ENCODE assay signal across 8 cellular contexts in the genomic region with DNA sequence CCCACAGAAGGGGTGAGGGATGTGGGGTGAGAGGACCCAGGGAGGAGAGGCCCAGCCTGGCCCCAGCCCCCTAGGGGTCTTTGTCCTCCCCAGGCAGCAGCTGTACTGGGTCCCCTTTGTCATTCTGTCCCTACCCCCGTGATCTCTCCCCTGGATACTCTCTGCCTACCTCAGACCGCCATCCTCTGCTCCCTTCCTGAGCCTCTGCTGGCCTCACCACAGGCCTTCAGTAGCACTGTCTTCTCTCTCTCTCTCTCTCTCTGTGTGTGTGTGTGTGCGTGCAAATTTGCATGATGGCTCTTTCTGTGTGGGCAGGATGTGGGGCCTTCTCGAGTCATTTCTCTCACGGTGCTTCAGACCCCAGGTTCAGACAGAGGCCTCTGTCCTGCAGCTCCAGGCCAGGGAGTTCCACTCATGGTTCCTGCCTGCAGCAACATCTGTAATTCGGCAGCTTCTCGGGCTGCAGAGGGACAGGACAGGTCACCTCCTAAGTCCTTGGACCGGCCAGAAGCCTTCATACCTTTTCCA. TPM values are rescaled to one million over a fixed set of nuclear protein-coding genes. Genes with fewer than 3 reads are reported as not detected.
DNase-seq lines count a peak whose midpoint lies in the region; ATAC-seq and TF ChIP-seq lines count a peak whose summit lies in the region.

No MANE protein-coding gene starts in this region.

- TF ChIP-seq CTCF in suprapubic skin (IDR thresholded peaks at IDR 0.05) (no peak), omental fat pad (IDR thresholded peaks at IDR 0.05) (no peak)

- no peaks in the 10 kb centered on the region for H3K36me3 ChIP-seq in suprapubic skin

- H3K4me1 ChIP-seq in suprapubic skin: peaks cover 5% of the 10 kb centered on the region

- H3K4me3 Mint-ChIP-seq in immature natural killer cell: peak overlapping the region; percentile 91 to 98 (median 94)

- peak; percentile 43 for DNase-seq in activated CD4-positive, CD25-positive, alpha-beta regulatory T cell treated with anti-CD3 and anti-CD28 coated beads, Interleukin-2, amount 50 U/mL, for 16 hours (ENCODE audit: low read depth, low spot score)
- DNase-seq in immature natural killer cell (peak; percentile 85 to 87 (median 86)), suprapubic skin (ENCODE audit: low spot score in 2 of 2) (peak in 1 of 2 donors; percentile 60), glomerular visceral epithelial cell (ENCODE audit: extremely low spot score) (no peak), omental fat pad (ENCODE audit: low spot score) (no peak), NCI-H1048 (lab: John Stamatoyannopoulos, UW) (no peak)

- peaks cover 82 to 84% of the 10 kb centered on the region in 2 donors for H3K4me1 Mint-ChIP-seq in immature natural killer cell

- peaks cover 13 to 29% (median 23%) of the 10 kb centered on the region in 3 donors for H3K27me3 Mint-ChIP-seq in immature natural killer cell (ENCODE audit: low read depth in 3 of 3)

- H3K27me3 ChIP-seq in suprapubic skin: no peaks in the 10 kb centered on the region

- ATAC-seq in GM19324 (IDR thresholded peaks at IDR 0.05; ENCODE audit: low FRiP score, unreplicated experiment): peak; percentile 58
- ATAC-seq in HG03103 (IDR thresholded peaks at IDR 0.05; ENCODE audit: low read depth, unreplicated experiment): peak; percentile 67
- no peak for ATAC-seq in omental fat pad (ENCODE audit: low FRiP score)

- no peak for TF ChIP-seq POLR2A in suprapubic skin (IDR thresholded peaks at IDR 0.05)

- peaks cover 0 to 6% (median 0%) of the 10 kb centered on the region in 6 donors for H3K9me3 Mint-ChIP-seq in immature natural killer cell

- WGBS in suprapubic skin: 72% methylated on average over 8 of the region's 8 CpGs

- H3K36me3 Mint-ChIP-seq in immature natural killer cell: peaks cover 8 to 16% (median 11%) of the 10 kb centered on the region in 3 donors

- H3K27ac ChIP-seq in suprapubic skin: no peak overlapping the region

- no peaks in the 10 kb centered on the region for H3K9me3 ChIP-seq in suprapubic skin

- no peak for TF ChIP-seq EP300 in suprapubic skin (IDR thresholded peaks at IDR 0.05)

- H3K4me3 ChIP-seq in suprapubic skin: peak overlapping the region; percentile 33

- peak overlapping the region; percentile 94 to 98 (median 97) for H3K27ac Mint-ChIP-seq in immature natural killer cell

RNA-seq across cellular contexts. Expression of gene PSD4, which starts 1.4 kb away (rescaled TPM):
- 10 to 100 TPM; 17.0 to 72.3 (median 20.6) TPM for polyA plus RNA-seq in immature natural killer cell
- 100 to 1,000 TPM in 1 of 4 donors, 10 to 100 TPM in 3; 53.8 to 102 (median 88.0) TPM for total RNA-seq in suprapubic skin
- total RNA-seq in omental fat pad: 10 to 100 TPM in 3 of 4 donors, 1 to 10 TPM in 1; 6.3 to 27.6 (median 13.1) TPM

RNA-seq across cellular contexts. Expression of gene IL1RN, which starts 47.8 kb away (rescaled TPM):
- 1 to 10 TPM in 2 of 3 donors, under 1 TPM in 1; 0.44 to 2.3 (median 1.9) TPM for polyA plus RNA-seq in immature natural killer cell
- total RNA-seq in suprapubic skin (100 to 1,000 TPM; 129 to 147 (median 135) TPM), omental fat pad (100 to 1,000 TPM in 1 of 4 donors, 1 to 10 TPM in 3; 4.8 to 114 (median 7.1) TPM)

Comparison
In these comparisons a context has a peak if more than half of its experiments do, and no peak if none do; other contexts are left out.
1. DNase-seq: peak in activated CD4-positive, CD25-positive, alpha-beta regulatory T cell treated with anti-CD3 and anti-CD28 coated beads, Interleukin-2, amount 50 U/mL, for 16 hours (single experiment) and immature natural killer cell (3 of 3); none in glomerular visceral epithelial cell (single experiment), omental fat pad (single experiment) and NCI-H1048 (single experiment).